In the genomic region with DNA sequence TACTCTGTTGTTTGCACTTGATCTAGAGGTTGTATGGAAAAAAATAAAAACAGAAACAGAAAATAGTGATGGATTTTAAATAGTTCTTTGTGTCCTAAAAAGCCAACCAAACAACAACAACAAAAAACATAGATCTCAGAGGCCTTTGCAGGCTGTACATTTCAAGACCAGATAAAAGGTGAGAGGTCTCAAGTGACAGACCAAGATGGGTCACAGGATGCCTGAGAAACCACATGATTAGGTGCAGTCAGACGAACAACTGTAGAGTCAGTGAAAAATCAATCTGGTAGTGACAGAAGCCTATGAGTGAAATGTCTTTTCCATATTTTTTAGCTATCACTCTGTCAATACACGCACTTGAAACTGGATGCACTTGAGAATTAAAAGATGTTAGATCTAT, we compare ENCODE assay signal across 23 cellular contexts.
DNase-seq lines count a peak whose midpoint lies in the region; ATAC-seq, FAIRE-seq and TF ChIP-seq lines count a peak whose summit lies in the region.
"Had no signal": no experiment of that assay in that cellular context is flagged by ENCODE, and none has a peak within 500 bp of the region (broad histone marks: within the 10 kb centered on the region; RNA-seq: fewer than 3 reads in every experiment).

No MANE protein-coding gene starts in this region.

- H3K27ac Mint-ChIP-seq in activated naive CD8-positive, alpha-beta T cell treated with anti-CD3 and anti-CD28 coated beads, Interleukin-2, amount 10 ng/mL, durations not matched to agents 7 days and 5 days, result peak overlapping the region; percentile 18
- H3K27ac Mint-ChIP-seq in activated naive CD8-positive, alpha-beta T cell treated with anti-CD3 and anti-CD28 coated beads for 36 hours, result no peak overlapping the region
- no peak overlapping the region for H3K27ac Mint-ChIP-seq in stimulated activated effector memory CD8-positive, alpha-beta T cell treated with anti-CD3 and anti-CD28 coated beads, Interleukin-12 subunit alpha, Interleukin-12 subunit beta, amount 100 ng/mL, for 72 hours
- H3K27ac Mint-ChIP-seq: CD14-positive monocyte; CD4-positive, alpha-beta T cell; CD8-positive, alpha-beta memory T cell; H9 had no signal

- H3K9me3 ChIP-seq in K562 (replicated peaks; ENCODE audit: control insufficient read depth, insufficient read depth, low read depth, low read length) (no peaks in the 10 kb centered on the region; the same call in 1 of the 2 replicates), adrenal gland (replicated peaks in 1 of 3) (no peaks in the 10 kb centered on the region), WERI-Rb-1 (ENCODE audit: severe bottlenecking) (no peaks in the 10 kb centered on the region)
- H3K9me3 ChIP-seq: A549, BE2C had no signal

- peaks cover 5% of the 10 kb centered on the region for H3K9me3 Mint-ChIP-seq in activated naive CD8-positive, alpha-beta T cell treated with anti-CD3 and anti-CD28 coated beads, Interleukin-2, amount 10 ng/mL, durations not matched to agents 7 days and 5 days
- peaks cover 2% of the 10 kb centered on the region for H3K9me3 Mint-ChIP-seq in activated naive CD8-positive, alpha-beta T cell treated with anti-CD3 and anti-CD28 coated beads for 36 hours
- peaks cover 3% of the 10 kb centered on the region for H3K9me3 Mint-ChIP-seq in stimulated activated effector memory CD8-positive, alpha-beta T cell treated with anti-CD3 and anti-CD28 coated beads, Interleukin-12 subunit alpha, Interleukin-12 subunit beta, amount 100 ng/mL, for 72 hours
- H3K9me3 Mint-ChIP-seq: CD8-positive, alpha-beta memory T cell had no signal

- no peak for TF ChIP-seq RAD21 in K562 (CRISPR knock-in tag; conservative IDR thresholded peaks at IDR 0.05 in 1 of 2, IDR thresholded peaks at IDR 0.05 in 1 of 2)

- no peak overlapping the region for H2AFZ ChIP-seq in K562 (ENCODE audit: low read depth, low read length)
- H2AFZ ChIP-seq: GM23248 had no signal

- peaks cover 20% of the 10 kb centered on the region; the same call in 1 of the 3 replicates for H3K36me3 ChIP-seq in K562 (ENCODE audit: control insufficient read depth, insufficient read depth, low read length)
- H3K36me3 ChIP-seq in adrenal gland (replicated peaks in 1 of 2), result no peaks in the 10 kb centered on the region
- no peaks in the 10 kb centered on the region for H3K36me3 ChIP-seq in WERI-Rb-1
- H3K36me3 ChIP-seq: BE2C; BLaER1 treated with 17β-estradiol and CSF1 and Interleukin-3, amounts not matched to agents 10 nM and 100 nM had no signal

- POLR2A ChIA-PET in activated naive CD8-positive, alpha-beta T cell treated with anti-CD3 and anti-CD28 coated beads, Interleukin-2, amount 10 ng/mL, durations not matched to agents 7 days and 5 days (lab: Charles Lee), result no interaction called here
- POLR2A ChIA-PET in K562 (lab: Yijun Ruan, JAX), result interaction anchor here (0.7 to 1.5 kb wide), 2 partner anchors 10 to 316 kb away, joined by 4 to 7 read pairs; no protein-coding TSS in a partner anchor

- no peak overlapping the region for H3K4me2 ChIP-seq in K562 (ENCODE audit: insufficient read depth, low read length)
- H3K4me2 ChIP-seq: A549; BLaER1 treated with 17β-estradiol and CSF1 and Interleukin-3, amounts not matched to agents 10 nM and 100 nM had no signal

- H3K27me3 Mint-ChIP-seq in activated naive CD8-positive, alpha-beta T cell treated with anti-CD3 and anti-CD28 coated beads, Interleukin-2, amount 10 ng/mL, durations not matched to agents 7 days and 5 days, result peaks cover 2% of the 10 kb centered on the region
- H3K27me3 Mint-ChIP-seq in activated naive CD8-positive, alpha-beta T cell treated with anti-CD3 and anti-CD28 coated beads for 36 hours, result peaks cover 6% of the 10 kb centered on the region
- H3K27me3 Mint-ChIP-seq: CD4-positive, alpha-beta T cell had no signal

- H3K79me2 ChIP-seq in K562 (ENCODE audit: control insufficient read depth, insufficient read depth, low read length), result peaks cover 35% of the 10 kb centered on the region

- no peak for DNase-seq in activated naive CD8-positive, alpha-beta T cell treated with anti-CD3 and anti-CD28 coated beads, Interleukin-2, amount 10 ng/mL, durations not matched to agents 7 days and 5 days
- no peak for DNase-seq in activated naive CD8-positive, alpha-beta T cell treated with anti-CD3 and anti-CD28 coated beads for 36 hours
- DNase-seq in K562 (ENCODE audit: extremely low read depth in 1 of 4, low spot score in 3 of 4) (peak in 1 of 4 experiments; percentile 61), adrenal gland (no peak), WERI-Rb-1 (no peak)
- DNase-seq in stimulated activated effector memory CD8-positive, alpha-beta T cell treated with anti-CD3 and anti-CD28 coated beads, Interleukin-12 subunit alpha, Interleukin-12 subunit beta, amount 100 ng/mL, for 72 hours (ENCODE audit: low spot score in 2 of 2), result no peak
- DNase-seq: 8988T; ACHN; AML-193; BE2C; CD4-positive, alpha-beta T cell; CD8-positive, alpha-beta memory T cell; DMS 273 treated with DMSO at 0.1 percent for 48 hours; DMS79; GF-D8; GM23248; H9 had no signal

- 25% methylated on average over 2 of the region's 2 CpGs for WGBS in K562 (ENCODE audit: insufficient coverage, low coverage, missing lambda C conversion rate)
- 78 to 87% (median 84%) methylated on average over 2 of the region's 2 CpGs for WGBS in adrenal gland, 4 donors

- no peak overlapping the region for H3K9ac ChIP-seq in K562 (ENCODE audit: insufficient read depth in 1 of 2, low read depth in 2 of 2, low read length in 2 of 2)
- H3K9ac ChIP-seq: BLaER1 treated with 17β-estradiol and CSF1 and Interleukin-3, amounts not matched to agents 10 nM and 100 nM; GM23248 had no signal

- CTCF ChIA-PET in K562 (lab: Yijun Ruan, JAX; ENCODE audit: low intra/inter-chr PET ratio), result no interaction called here

- H3K4me1 ChIP-seq in K562 (replicated peaks in 1 of 2; ENCODE audit: control insufficient read depth in 2 of 2, insufficient read depth in 2 of 2, low read length in 2 of 2) (peaks cover 0 to 44% of the 10 kb centered on the region in 2 experiments; a peak in 4 of 5 replicates), adrenal gland (replicated peaks in 1 of 2) (no peaks in the 10 kb centered on the region)
- H3K4me1 ChIP-seq: A549, BE2C had no signal

- TF ChIP-seq POLR2A in K562 (conservative IDR thresholded peaks at IDR 0.05), result no peak
- no peak for TF ChIP-seq POLR2A in adrenal gland (IDR thresholded peaks at IDR 0.05)

- H3K4me1 Mint-ChIP-seq in activated naive CD8-positive, alpha-beta T cell treated with anti-CD3 and anti-CD28 coated beads, Interleukin-2, amount 10 ng/mL, durations not matched to agents 7 days and 5 days, result peaks cover 32% of the 10 kb centered on the region
- peaks cover 33% of the 10 kb centered on the region for H3K4me1 Mint-ChIP-seq in activated naive CD8-positive, alpha-beta T cell treated with anti-CD3 and anti-CD28 coated beads for 36 hours
- H3K4me1 Mint-ChIP-seq in stimulated activated effector memory CD8-positive, alpha-beta T cell treated with anti-CD3 and anti-CD28 coated beads, Interleukin-12 subunit alpha, Interleukin-12 subunit beta, amount 100 ng/mL, for 72 hours, result peaks cover 10% of the 10 kb centered on the region
- H3K4me1 Mint-ChIP-seq: CD14-positive monocyte had no signal

- FAIRE-seq in K562 (lab: Jason Lieb, UNC), result no peak
- FAIRE-seq: A549, GM12892 had no signal

- no peak for ATAC-seq in activated naive CD8-positive, alpha-beta T cell treated with anti-CD3 and anti-CD28 coated beads, Interleukin-2, amount 10 ng/mL, durations not matched to agents 7 days and 5 days (ENCODE audit: low read depth)
- ATAC-seq in K562 (no peak), HG03457 (IDR thresholded peaks at IDR 0.05; ENCODE audit: unreplicated experiment) (no peak)
- ATAC-seq in stimulated activated effector memory CD8-positive, alpha-beta T cell treated with anti-CD3 and anti-CD28 coated beads, Interleukin-12 subunit alpha, Interleukin-12 subunit beta, amount 100 ng/mL, for 72 hours, result peak; percentile 52
- ATAC-seq: A549, HCT116 had no signal

- no peak for TF ChIP-seq EP300 in K562 (IDR thresholded peaks at IDR 0.05; ENCODE audit: low read length)

- no peak overlapping the region for H3K4me3 Mint-ChIP-seq in activated naive CD8-positive, alpha-beta T cell treated with anti-CD3 and anti-CD28 coated beads, Interleukin-2, amount 10 ng/mL, durations not matched to agents 7 days and 5 days
- no peak overlapping the region for H3K4me3 Mint-ChIP-seq in activated naive CD8-positive, alpha-beta T cell treated with anti-CD3 and anti-CD28 coated beads for 36 hours
- no peak overlapping the region for H3K4me3 Mint-ChIP-seq in stimulated activated effector memory CD8-positive, alpha-beta T cell treated with anti-CD3 and anti-CD28 coated beads, Interleukin-12 subunit alpha, Interleukin-12 subunit beta, amount 100 ng/mL, for 72 hours
- H3K4me3 Mint-ChIP-seq: CD14-positive monocyte; CD4-positive, alpha-beta T cell; CD8-positive, alpha-beta memory T cell; H9 had no signal

- no peaks in the 10 kb centered on the region for H4K20me1 ChIP-seq in K562 (replicated peaks; ENCODE audit: control insufficient read depth, insufficient read depth, low read length)
- H4K20me1 ChIP-seq: BLaER1 treated with 17β-estradiol and CSF1 and Interleukin-3, amounts not matched to agents 10 nM and 100 nM had no signal

- H3K27me3 ChIP-seq in K562 (ENCODE audit: control insufficient read depth in 2 of 2, insufficient read depth in 2 of 2, low read length in 2 of 2), result no peaks in the 10 kb centered on the region
- no peaks in the 10 kb centered on the region for H3K27me3 ChIP-seq in adrenal gland
- H3K27me3 ChIP-seq in WERI-Rb-1 (ENCODE audit: insufficient read depth, low read depth, severe bottlenecking), result no peaks in the 10 kb centered on the region
- H3K27me3 ChIP-seq: BE2C; BLaER1 treated with 17β-estradiol and CSF1 and Interleukin-3, amounts not matched to agents 10 nM and 100 nM had no signal

- H3K36me3 Mint-ChIP-seq in activated naive CD8-positive, alpha-beta T cell treated with anti-CD3 and anti-CD28 coated beads, Interleukin-2, amount 10 ng/mL, durations not matched to agents 7 days and 5 days, result peaks cover 35% of the 10 kb centered on the region
- H3K36me3 Mint-ChIP-seq in activated naive CD8-positive, alpha-beta T cell treated with anti-CD3 and anti-CD28 coated beads for 36 hours, result peaks cover 1% of the 10 kb centered on the region
- H3K36me3 Mint-ChIP-seq in stimulated activated effector memory CD8-positive, alpha-beta T cell treated with anti-CD3 and anti-CD28 coated beads, Interleukin-12 subunit alpha, Interleukin-12 subunit beta, amount 100 ng/mL, for 72 hours, result no peaks in the 10 kb centered on the region
- H3K36me3 Mint-ChIP-seq: CD14-positive monocyte had no signal

- intact Hi-C loops in K562 (cut with micrococcal nuclease) (loop anchor here (5.0 kb wide), 5 partner anchors 33 to 287 kb away; no protein-coding TSS in a partner anchor), adrenal gland (cut with DNase I) (no loop called here)

- no peaks in the 10 kb centered on the region for H3K9me1 ChIP-seq in K562 (ENCODE audit: control insufficient read depth, insufficient read depth, low read length)

- in situ Hi-C loops in K562 (cut with MboI), result no loop called here

- H3K4me3 ChIP-seq in K562 (no peak overlapping the region), adrenal gland (no peak overlapping the region), WERI-Rb-1 (ENCODE audit: low read depth, low read length) (no peak overlapping the region)
- H3K4me3 ChIP-seq: A549; BLaER1 treated with 17β-estradiol and CSF1 and Interleukin-3, amounts not matched to agents 10 nM and 100 nM; GM23248 had no signal

- no peak for TF ChIP-seq CTCF in K562 (IDR thresholded peaks at IDR 0.05 in 2 of 3, conservative IDR thresholded peaks at IDR 0.05 in 1 of 3; ENCODE audit: insufficient read depth in 2 of 3, low read depth in 1 of 3, low read length in 3 of 3)
- TF ChIP-seq CTCF in adrenal gland (IDR thresholded peaks at IDR 0.05), result no peak
- no peak for TF ChIP-seq CTCF in WERI-Rb-1 (IDR thresholded peaks at IDR 0.05; ENCODE audit: low read depth, low read length)

- BruUV-seq in K562 (replicated peaks; lab: Mats Ljungman, UMichigan), result no TSS peak

- no peak overlapping the region for H3K27ac ChIP-seq in K562 (ENCODE audit: extremely low read depth, low read depth, low read length)
- H3K27ac ChIP-seq in adrenal gland, result no peak overlapping the region
- no peak overlapping the region for H3K27ac ChIP-seq in WERI-Rb-1
- H3K27ac ChIP-seq: A549; BLaER1 treated with 17β-estradiol and CSF1 and Interleukin-3, amounts not matched to agents 10 nM and 100 nM; GM23248 had no signal
